ENCODE assay signal across 20 cellular contexts in genomic region chr11:35851342-35851741, GRCh38.
"Had no signal": no experiment of that assay in that cellular context is flagged by ENCODE, and none has a peak within 500 bp of the region (broad histone marks: within the 10 kb centered on the region; RNA-seq: fewer than 3 reads in every experiment).

No MANE protein-coding gene starts in this region.

- ATAC-seq: activated CD4-positive, alpha-beta T cell treated with anti-CD3 and anti-CD28 coated beads for 36 hours; activated CD8-positive, alpha-beta memory T cell treated with anti-CD3 and anti-CD28 coated beads, Interleukin-2, amount 10 ng/mL, durations not matched to agents 7 days and 5 days; activated CD8-positive, alpha-beta T cell treated with anti-CD3 and anti-CD28 coated beads, Interleukin-2, amount 10 ng/mL, durations not matched to agents 7 days and 5 days; activated naive CD8-positive, alpha-beta T cell treated with anti-CD3 and anti-CD28 coated beads, Interleukin-2, amount 50 U/mL, for 24 hours; body of pancreas; esophagus mucosa had no signal

- H3K27me3 ChIP-seq: adrenal gland, body of pancreas had no signal

- H3K4me3 ChIP-seq: adrenal gland, body of pancreas had no signal

- H3K36me3 ChIP-seq: adrenal gland had no signal

- H3K9me3 ChIP-seq: adrenal gland, body of pancreas had no signal

- DNase-seq: activated CD4-positive, alpha-beta memory T cell treated with anti-CD3 and anti-CD28 coated beads for 36 hours; activated CD4-positive, alpha-beta T cell treated with anti-CD3 and anti-CD28 coated beads for 36 hours; activated CD4-positive, alpha-beta T cell treated with anti-CD3 and anti-CD28 coated beads, Interleukin-2, amount 10 ng/mL, durations not matched to agents 24 days and 14 days; activated CD4-positive, CD25-positive, alpha-beta regulatory T cell; activated CD4-positive, CD25-positive, alpha-beta regulatory T cell treated with anti-CD3 and anti-CD28 coated beads, Interleukin-2, amount 50 U/mL, for 72 hours; activated CD8-positive, alpha-beta memory T cell treated with anti-CD3 and anti-CD28 coated beads, Interleukin-2, amount 10 ng/mL, durations not matched to agents 7 days and 5 days; activated CD8-positive, alpha-beta memory T cell treated with anti-CD3 and anti-CD28 coated beads, Interleukin-2, amount 50 U/mL, for 4 hours; activated CD8-positive, alpha-beta T cell treated with anti-CD3 and anti-CD28 coated beads, Interleukin-2, amount 10 ng/mL, durations not matched to agents 7 days and 5 days; activated effector memory CD4-positive, alpha-beta T cell treated with anti-CD3 and anti-CD28 coated beads, Interleukin-2, amount 50 U/mL, for 16 hours; activated naive CD4-positive, alpha-beta T cell treated with anti-CD3 and anti-CD28 coated beads for 36 hours; activated naive CD8-positive, alpha-beta T cell treated with anti-CD3 and anti-CD28 coated beads for 36 hours; activated naive CD8-positive, alpha-beta T cell treated with anti-CD3 and anti-CD28 coated beads, Interleukin-2, amount 50 U/mL, for 24 hours; activated T-cell treated with anti-CD3 and anti-CD28 coated beads, Interleukin-2, amount 50 U/mL, for 1 hour; activated T-cell treated with anti-CD3 and anti-CD28 coated beads, Interleukin-2, amount 50 U/mL, for 48 hours; effector CD8-positive, alpha-beta T cell; foreskin fibroblast; T-helper 2 cell had no signal

- H3K4me1 ChIP-seq: adrenal gland had no signal

- H3K27ac ChIP-seq: adrenal gland, body of pancreas had no signal
